In genomic region chr6:11054722-11055121, GRCh38 we compare ENCODE assay signal across 24 cellular contexts. TPM values are rescaled to one million over a fixed set of nuclear protein-coding genes. Genes with fewer than 3 reads are reported as not detected.
"Had no signal": no experiment of that assay in that cellular context is flagged by ENCODE, and none has a peak within 500 bp of the region (broad histone marks: within the 10 kb centered on the region; RNA-seq: fewer than 3 reads in every experiment).

No MANE protein-coding gene starts in this region.

- H3K9me3 Mint-ChIP-seq: activated naive CD4-positive, alpha-beta T cell treated with anti-CD3 and anti-CD28 coated beads, Interleukin-2, amount 50 U/mL, for 72 hours; activated T-cell treated with anti-CD3 and anti-CD28 coated beads, Interleukin-2, amount 50 U/mL, for 24 hours; activated T-helper 17 cell treated with anti-CD3 and anti-CD28 coated beads, Interleukin-2, amount 50 U/mL, for 72 hours; central memory CD8-positive, alpha-beta T cell; memory B cell; T-cell; T-helper 2 cell treated with Interferon-gamma antibody and Interleukin-4, amounts not matched to agents 5 μg/mL and 100 μg/mL, for 36 hours had no signal

- H3K4me3 Mint-ChIP-seq: activated T-cell treated with anti-CD3 and anti-CD28 coated beads, Interleukin-2, amount 50 U/mL, for 24 hours; activated T-helper 17 cell treated with anti-CD3 and anti-CD28 coated beads, Interleukin-2, amount 50 U/mL, for 72 hours; central memory CD8-positive, alpha-beta T cell; memory B cell; T-cell; T-helper 2 cell treated with Interferon-gamma antibody and Interleukin-4, amounts not matched to agents 5 μg/mL and 100 μg/mL, for 36 hours had no signal

- H3K9me3 ChIP-seq: breast epithelium, mucosa of descending colon, upper lobe of right lung had no signal

- H3K4me1 Mint-ChIP-seq: activated T-helper 17 cell treated with anti-CD3 and anti-CD28 coated beads, Interleukin-2, amount 50 U/mL, for 72 hours; central memory CD8-positive, alpha-beta T cell; memory B cell; T-cell had no signal

- H3K4me3 ChIP-seq: breast epithelium, mucosa of descending colon, upper lobe of right lung had no signal

- H3K27ac Mint-ChIP-seq: activated naive CD4-positive, alpha-beta T cell treated with anti-CD3 and anti-CD28 coated beads, Interleukin-2, amount 50 U/mL, for 72 hours; activated T-cell treated with anti-CD3 and anti-CD28 coated beads, Interleukin-2, amount 50 U/mL, for 24 hours; activated T-helper 17 cell treated with anti-CD3 and anti-CD28 coated beads, Interleukin-2, amount 50 U/mL, for 72 hours; memory B cell; T-cell; T-helper 2 cell treated with Interferon-gamma antibody and Interleukin-4, amounts not matched to agents 5 μg/mL and 100 μg/mL, for 36 hours had no signal

- H3K36me3 ChIP-seq: breast epithelium, upper lobe of right lung had no signal

- ATAC-seq: activated naive CD4-positive, alpha-beta T cell treated with anti-CD3 and anti-CD28 coated beads, Interleukin-2, amount 50 U/mL, for 72 hours; activated T-helper 17 cell treated with anti-CD3 and anti-CD28 coated beads, Interleukin-2, amount 50 U/mL, for 72 hours; esophagus mucosa; mucosa of descending colon; stimulated activated naive CD8-positive, alpha-beta T cell treated with anti-CD3 and anti-CD28 coated beads, Interleukin-15, Interleukin-2, amounts not matched to agents 100 U/mL and 50 U/mL, for 24 hours; T-cell; upper lobe of right lung had no signal

- H3K36me3 Mint-ChIP-seq: activated naive CD4-positive, alpha-beta T cell treated with anti-CD3 and anti-CD28 coated beads, Interleukin-2, amount 50 U/mL, for 72 hours; memory B cell; T-cell had no signal

- H3K27ac ChIP-seq: breast epithelium, upper lobe of right lung had no signal

- H3K27me3 ChIP-seq: breast epithelium had no signal

- DNase-seq: activated CD4-positive, alpha-beta T cell treated with anti-CD3 and anti-CD28 coated beads for 1 hour; activated T-cell treated with anti-CD3 and anti-CD28 coated beads, Interleukin-2, amount 50 U/mL, for 24 hours; aorta; effector memory CD4-positive, alpha-beta T cell; glutamatergic neuron; hippocampal formation; mucosa of descending colon; occipital lobe; retina; stimulated activated CD4-positive, alpha-beta T cell treated with anti-CD3 and anti-CD28 coated beads, Interleukin-4, amount 100 ng/mL, for 4 hours; stimulated activated naive CD8-positive, alpha-beta T cell treated with anti-CD3 and anti-CD28 coated beads, Interleukin-15, Interleukin-2, amounts not matched to agents 100 U/mL and 50 U/mL, for 24 hours; T-cell; upper lobe of right lung had no signal

- H3K4me1 ChIP-seq: breast epithelium, upper lobe of right lung had no signal

RNA-seq across cellular contexts. Expression of gene ELOVL2, which starts 10.6 kb away (rescaled TPM):
- total RNA-seq: activated naive CD4-positive, alpha-beta T cell treated with anti-CD3 and anti-CD28 coated beads, Interleukin-2, amount 50 U/mL, for 72 hours; activated T-helper 17 cell treated with anti-CD3 and anti-CD28 coated beads, Interleukin-2, amount 50 U/mL, for 72 hours; dermis microvascular lymphatic vessel endothelial cell; endothelial cell of umbilical vein had no signal
- polyA plus RNA-seq: aorta, endothelial cell of umbilical vein had no signal

RNA-seq across cellular contexts. Expression of gene ERVFRD-1, which starts 56.8 kb away (rescaled TPM):
- total RNA-seq: activated naive CD4-positive, alpha-beta T cell treated with anti-CD3 and anti-CD28 coated beads, Interleukin-2, amount 50 U/mL, for 72 hours; endothelial cell of umbilical vein; esophagus mucosa; frontal cortex; occipital lobe had no signal
- polyA plus RNA-seq: aorta, endothelial cell of umbilical vein, neural cell had no signal
